ENCODE assay signal across 30 cellular contexts in genomic region chr22:37080438-37080837, GRCh38. TPM values are rescaled to one million over a fixed set of nuclear protein-coding genes. Genes with fewer than 3 reads are reported as not detected.
DNase-seq lines count a peak whose midpoint lies in the region; ATAC-seq and TF ChIP-seq lines count a peak whose summit lies in the region.
"Had no signal": no experiment of that assay in that cellular context is flagged by ENCODE, and none has a peak within 500 bp of the region (broad histone marks: within the 10 kb centered on the region; RNA-seq: fewer than 3 reads in every experiment).

No MANE protein-coding gene starts in this region.

- H3K4me3 ChIP-seq in coronary artery, result no peak overlapping the region
- H3K4me3 ChIP-seq: dorsolateral prefrontal cortex, Peyer's patch, right atrium auricular region, SJSA1, testis had no signal

- intact Hi-C loops in activated CD4-positive, alpha-beta T cell treated with anti-CD3 and anti-CD28 coated beads, Interleukin-2, amount 10 ng/mL, durations not matched to agents 24 days and 14 days (cut with micrococcal nuclease), result no loop called here

- no peak overlapping the region for H3K27ac ChIP-seq in coronary artery
- H3K27ac ChIP-seq: dorsolateral prefrontal cortex, HL-60, right atrium auricular region, SJSA1, testis had no signal

- peak overlapping the region; percentile 98 for H3K27ac Mint-ChIP-seq in activated CD4-positive, alpha-beta T cell treated with anti-CD3 and anti-CD28 coated beads, Interleukin-2, amount 10 ng/mL, durations not matched to agents 24 days and 14 days
- peak overlapping the region; percentile 96 for H3K27ac Mint-ChIP-seq in activated naive CD8-positive, alpha-beta T cell
- H3K27ac Mint-ChIP-seq: WTC11 had no signal

- ATAC-seq in HG02884 (IDR thresholded peaks at IDR 0.05; ENCODE audit: unreplicated experiment), result no peak
- ATAC-seq: WTC11 had no signal

- DNase-seq in activated CD4-positive, alpha-beta T cell treated with anti-CD3 and anti-CD28 coated beads, Interleukin-2, amount 10 ng/mL, durations not matched to agents 24 days and 14 days, result peak; percentile 71
- DNase-seq in activated CD4-positive, alpha-beta T cell treated with anti-CD3 and anti-CD28 coated beads, Interleukin-2, amount 50 U/mL, for 1 hour, result no peak
- peak; percentile 44 to 58 for DNase-seq in activated CD4-positive, alpha-beta T cell treated with anti-CD3 and anti-CD28 coated beads, Interleukin-2, amount 50 U/mL, for 48 hours
- DNase-seq in stimulated activated CD8-positive, alpha-beta memory T cell treated with anti-CD3 and anti-CD28 coated beads, Interleukin-4, amount 100 ng/mL, for 48 hours, result peak; percentile 68
- DNase-seq in effector CD8-positive, alpha-beta T cell (lab: John Stamatoyannopoulos, UW), result no peak
- no peak for DNase-seq in coronary artery (ENCODE audit: low spot score)
- DNase-seq: DMS153; dorsolateral prefrontal cortex; GDM1; NCI-H1417 treated with DMSO at 0.1 percent for 48 hours; NCI-H2107; NK-92 treated with Interleukin-12 subunit alpha and Interleukin-12 subunit beta, amount 100 ng/mL, for 24 hours; Peyer's patch; T-helper 9 cell; testis had no signal

- TF ChIP-seq CTCF in coronary artery (IDR thresholded peaks at IDR 0.05), result no peak

- H3K4me3 Mint-ChIP-seq in activated CD4-positive, alpha-beta T cell treated with anti-CD3 and anti-CD28 coated beads, Interleukin-2, amount 10 ng/mL, durations not matched to agents 24 days and 14 days, result peak overlapping the region; percentile 79
- H3K4me3 Mint-ChIP-seq in activated naive CD8-positive, alpha-beta T cell, result peak overlapping the region; percentile 62
- H3K4me3 Mint-ChIP-seq: WTC11 had no signal

- peaks cover 7% of the 10 kb centered on the region for H3K36me3 Mint-ChIP-seq in activated CD4-positive, alpha-beta T cell treated with anti-CD3 and anti-CD28 coated beads, Interleukin-2, amount 10 ng/mL, durations not matched to agents 24 days and 14 days (ENCODE audit: low read depth)
- no peaks in the 10 kb centered on the region for H3K36me3 Mint-ChIP-seq in activated naive CD8-positive, alpha-beta T cell
- H3K36me3 Mint-ChIP-seq: WTC11 had no signal

- no peaks in the 10 kb centered on the region for H3K27me3 Mint-ChIP-seq in activated CD4-positive, alpha-beta T cell treated with anti-CD3 and anti-CD28 coated beads, Interleukin-2, amount 10 ng/mL, durations not matched to agents 24 days and 14 days
- no peaks in the 10 kb centered on the region for H3K27me3 Mint-ChIP-seq in activated naive CD8-positive, alpha-beta T cell

- peaks cover 73% of the 10 kb centered on the region for H3K4me1 Mint-ChIP-seq in activated CD4-positive, alpha-beta T cell treated with anti-CD3 and anti-CD28 coated beads, Interleukin-2, amount 10 ng/mL, durations not matched to agents 24 days and 14 days
- peaks cover 42% of the 10 kb centered on the region for H3K4me1 Mint-ChIP-seq in activated naive CD8-positive, alpha-beta T cell (ENCODE audit: low read depth)

- no peaks in the 10 kb centered on the region for H3K9me3 Mint-ChIP-seq in activated CD4-positive, alpha-beta T cell treated with anti-CD3 and anti-CD28 coated beads, Interleukin-2, amount 10 ng/mL, durations not matched to agents 24 days and 14 days
- no peaks in the 10 kb centered on the region for H3K9me3 Mint-ChIP-seq in activated naive CD8-positive, alpha-beta T cell (ENCODE audit: low read depth)
- H3K9me3 Mint-ChIP-seq: WTC11 had no signal

RNA-seq across cellular contexts. Expression of gene KCTD17, which starts 28.9 kb away (rescaled TPM):
- total RNA-seq in activated CD4-positive, alpha-beta T cell treated with anti-CD3 and anti-CD28 coated beads, Interleukin-2, amount 10 ng/mL, durations not matched to agents 24 days and 14 days, result 63.2 and 66.5 TPM in 2 replicates

RNA-seq across cellular contexts. Expression of gene TMPRSS6, which starts 29.1 kb away (rescaled TPM):
- 6.8 and 7.1 TPM in 2 replicates for total RNA-seq in activated CD4-positive, alpha-beta T cell treated with anti-CD3 and anti-CD28 coated beads, Interleukin-2, amount 10 ng/mL, durations not matched to agents 24 days and 14 days
- total RNA-seq: A172, bronchial epithelial cell, dorsolateral prefrontal cortex, frontal cortex, kidney epithelial cell, lung microvascular endothelial cell, MCF 10A, myocyte, NCI-H460, osteoblast, right atrium auricular region, SJSA1 had no signal

Comparison
In these comparisons a context has a peak if more than half of its experiments do, and no peak if none do; other contexts are left out.
1. DNase-seq: peak in activated CD4-positive, alpha-beta T cell treated with anti-CD3 and anti-CD28 coated beads, Interleukin-2, amount 10 ng/mL, durations not matched to agents 24 days and 14 days (single experiment), activated CD4-positive, alpha-beta T cell treated with anti-CD3 and anti-CD28 coated beads, Interleukin-2, amount 50 U/mL, for 48 hours (2 of 2) and stimulated activated CD8-positive, alpha-beta memory T cell treated with anti-CD3 and anti-CD28 coated beads, Interleukin-4, amount 100 ng/mL, for 48 hours (single experiment); none in activated CD4-positive, alpha-beta T cell treated with anti-CD3 and anti-CD28 coated beads, Interleukin-2, amount 50 U/mL, for 1 hour (single experiment), effector CD8-positive, alpha-beta T cell (single experiment) and coronary artery (single experiment).